ENCODE assay signal across 10 cellular contexts in genomic region chr9:87667164-87667738, GRCh38. TPM values are rescaled to one million over a fixed set of nuclear protein-coding genes. Genes with fewer than 3 reads are reported as not detected.
A peak's percentile ranks its signal among the peaks of the same experiment; 100 is the strongest.
DNase-seq lines count a peak whose midpoint lies in the region; ATAC-seq and TF ChIP-seq lines count a peak whose summit lies in the region.
"Had no signal": no experiment of that assay in that cellular context is flagged by ENCODE, and none has a peak within 500 bp of the region (broad histone marks: within the 10 kb centered on the region; RNA-seq: fewer than 3 reads in every experiment).

No MANE protein-coding gene starts in this region.

- no peak overlapping the region for H4K91ac ChIP-seq in mesenchymal stem cell (ENCODE audit: low read length)

- H3K36me3 ChIP-seq in BE2C (peaks cover 3% of the 10 kb centered on the region), SJCRH30 (peaks cover 31% of the 10 kb centered on the region), iPS DF 6.9 (ENCODE audit: control insufficient read depth, insufficient read depth, low read length) (peaks cover 18% of the 10 kb centered on the region; the same call in 1 of the 2 replicates), mesenchymal stem cell (ENCODE audit: control insufficient read depth in 1 of 2, insufficient read depth in 2 of 2, low read depth in 1 of 2, low read length in 2 of 2) (peaks cover 2 to 65% of the 10 kb centered on the region in 2 experiments)

- H2BK15ac ChIP-seq in mesenchymal stem cell (ENCODE audit: low read depth, poor library complexity, severe bottlenecking): no peak overlapping the region

- H2AFZ ChIP-seq in mesenchymal stem cell (ENCODE audit: low read depth, low read length): no peak overlapping the region

- H3K9me3 Mint-ChIP-seq in activated naive CD8-positive, alpha-beta T cell treated with anti-CD3 and anti-CD28 coated beads for 36 hours: peaks cover 6% of the 10 kb centered on the region
- H3K9me3 Mint-ChIP-seq: stimulated activated naive CD8-positive, alpha-beta T cell treated with anti-CD3 and anti-CD28 coated beads, Interleukin-15, Interleukin-2, amounts not matched to agents 100 ng/mL and 50 ng/mL, for 24 hours had no signal

- H3K4me2 ChIP-seq in mesenchymal stem cell (ENCODE audit: low read length, poor library complexity, severe bottlenecking): no peak overlapping the region

- H3K9ac ChIP-seq in mesenchymal stem cell (ENCODE audit: low read length): no peak overlapping the region

- peaks cover 6% of the 10 kb centered on the region for H3K27me3 Mint-ChIP-seq in activated naive CD8-positive, alpha-beta T cell treated with anti-CD3 and anti-CD28 coated beads for 36 hours

- no CpG with 5 or more reads among the region's 3 CpGs for WGBS in iPS DF 6.9 (ENCODE audit: insufficient coverage, insufficient read length)
- 95% methylated on average over 2 of the region's 3 CpGs for WGBS in mesenchymal stem cell

- no peaks in the 10 kb centered on the region for H3K4me1 Mint-ChIP-seq in activated naive CD8-positive, alpha-beta T cell treated with anti-CD3 and anti-CD28 coated beads for 36 hours

- no peak overlapping the region for H3K27ac ChIP-seq in SJCRH30
- H3K27ac ChIP-seq in iPS DF 6.9 (ENCODE audit: low read length): no peak overlapping the region
- no peak overlapping the region for H3K27ac ChIP-seq in mesenchymal stem cell (ENCODE audit: low read length, poor library complexity, severe bottlenecking)

- H2BK120ac ChIP-seq in mesenchymal stem cell (ENCODE audit: low read depth, low read length): no peak overlapping the region

- H3K27ac Mint-ChIP-seq in activated naive CD8-positive, alpha-beta T cell treated with anti-CD3 and anti-CD28 coated beads for 36 hours: no peak overlapping the region
- H3K27ac Mint-ChIP-seq: stimulated activated naive CD8-positive, alpha-beta T cell treated with anti-CD3 and anti-CD28 coated beads, Interleukin-15, Interleukin-2, amounts not matched to agents 100 ng/mL and 50 ng/mL, for 24 hours had no signal

- H3K79me1 ChIP-seq in mesenchymal stem cell (replicated peaks; ENCODE audit: low read length, poor library complexity, severe bottlenecking): peaks cover 32% of the 10 kb centered on the region

- H3K9me3 ChIP-seq in BE2C (no peaks in the 10 kb centered on the region), SJCRH30 (replicated peaks) (no peaks in the 10 kb centered on the region), iPS DF 6.9 (ENCODE audit: control insufficient read depth, insufficient read depth, low read length) (peaks cover 2% of the 10 kb centered on the region), mesenchymal stem cell (ENCODE audit: control insufficient read depth, low read length) (peaks cover 8% of the 10 kb centered on the region)

- H2BK5ac ChIP-seq in mesenchymal stem cell (ENCODE audit: low read depth, low read length, poor library complexity, severe bottlenecking): no peak overlapping the region

- H3K14ac ChIP-seq in mesenchymal stem cell (ENCODE audit: low read length in 2 of 2): no peak overlapping the region

- no peak overlapping the region for H2BK12ac ChIP-seq in mesenchymal stem cell (ENCODE audit: low read length in 2 of 2)

- no peak overlapping the region for H2AK5ac ChIP-seq in mesenchymal stem cell (ENCODE audit: low read length, severe bottlenecking)

- in situ Hi-C loops in GM13976 (cut with MboI; ENCODE audit: low sequenced_read_pairs, unreplicated experiment): loop anchor here (25.0 kb wide), 1 partner anchor 330 kb away; no protein-coding TSS in a partner anchor

- ATAC-seq in GM21576 (IDR thresholded peaks at IDR 0.05; ENCODE audit: unreplicated experiment) (no peak), GM21717 (IDR thresholded peaks at IDR 0.05; ENCODE audit: unreplicated experiment) (no peak)

- no peak overlapping the region for H3K4me3 Mint-ChIP-seq in activated naive CD8-positive, alpha-beta T cell treated with anti-CD3 and anti-CD28 coated beads for 36 hours
- H3K4me3 Mint-ChIP-seq: stimulated activated naive CD8-positive, alpha-beta T cell treated with anti-CD3 and anti-CD28 coated beads, Interleukin-15, Interleukin-2, amounts not matched to agents 100 ng/mL and 50 ng/mL, for 24 hours had no signal

- H3K36me3 Mint-ChIP-seq in activated naive CD8-positive, alpha-beta T cell treated with anti-CD3 and anti-CD28 coated beads for 36 hours: no peaks in the 10 kb centered on the region

- no peak overlapping the region for H3K23ac ChIP-seq in mesenchymal stem cell (ENCODE audit: low read length in 2 of 2)

- no peaks in the 10 kb centered on the region; the same call in 1 of the 2 replicates for H3K4me1 ChIP-seq in BE2C
- peaks cover 3% of the 10 kb centered on the region; the same call in 1 of the 2 replicates for H3K4me1 ChIP-seq in SJCRH30
- H3K4me1 ChIP-seq in iPS DF 6.9 (ENCODE audit: control insufficient read depth, insufficient read depth, low read length): no peaks in the 10 kb centered on the region; the same call in 1 of the 2 replicates
- peaks cover 11% of the 10 kb centered on the region for H3K4me1 ChIP-seq in mesenchymal stem cell (ENCODE audit: control insufficient read depth, insufficient read depth, low read depth, low read length)

- H3K4ac ChIP-seq in mesenchymal stem cell (ENCODE audit: low read depth in 1 of 2, low read length in 2 of 2): no peak overlapping the region

- TF ChIP-seq CTCF in BE2C (IDR thresholded peaks at IDR 0.05; ENCODE audit: low read depth, low read length): peak; percentile 62
- peak; percentile 6 for TF ChIP-seq CTCF in GM13976 (IDR thresholded peaks at IDR 0.05; ENCODE audit: borderline replicate concordance, control extremely low read depth, extremely low read depth, insufficient read depth, missing control alignments)

- H3K4me3 ChIP-seq in BE2C (ENCODE audit: low read depth, low read length) (no peak overlapping the region), SJCRH30 (no peak overlapping the region), iPS DF 6.9 (ENCODE audit: low read length) (no peak overlapping the region), mesenchymal stem cell (ENCODE audit: insufficient read depth in 1 of 2, low read depth in 1 of 2, low read length in 2 of 2) (no peak overlapping the region)

- no peak overlapping the region for H4K8ac ChIP-seq in mesenchymal stem cell (ENCODE audit: low read length)

- H3K27me3 ChIP-seq in BE2C: no peaks in the 10 kb centered on the region
- H3K27me3 ChIP-seq in SJCRH30: no peaks in the 10 kb centered on the region
- no peaks in the 10 kb centered on the region for H3K27me3 ChIP-seq in iPS DF 6.9 (ENCODE audit: control insufficient read depth, insufficient read depth, low read length)
- peaks cover 0 to 6% of the 10 kb centered on the region in 2 experiments for H3K27me3 ChIP-seq in mesenchymal stem cell (ENCODE audit: control insufficient read depth in 1 of 2, insufficient read depth in 1 of 2, low read length in 2 of 2)

- DNase-seq in BE2C: no peak
- no peak for DNase-seq in GM13976 (ENCODE audit: low spot score)
- DNase-seq in SJCRH30: peak; percentile 66 to 84
- DNase-seq in iPS DF 6.9 (ENCODE audit: low read depth, low spot score): peak; percentile 47
- no peak for DNase-seq in activated naive CD8-positive, alpha-beta T cell treated with anti-CD3 and anti-CD28 coated beads for 36 hours
- no peak for DNase-seq in mesenchymal stem cell
- DNase-seq: activated CD4-positive, alpha-beta T cell treated with anti-CD3 and anti-CD28 coated beads, Interleukin-2, amount 50 U/mL, for 4 hours had no signal

- no peak overlapping the region for H3K18ac ChIP-seq in mesenchymal stem cell (ENCODE audit: low read depth in 1 of 2, low read length in 2 of 2)

RNA-seq across cellular contexts. Expression of gene CTSL, which starts 58.7 kb away (rescaled TPM):
- 42.7 TPM for polyA plus RNA-seq in BE2C (2012; ENCODE audit: insufficient read depth, insufficient read length, low read depth)
- total RNA-seq in SJCRH30 (2014; rRNA removed; shearing (Covaris generic)): 31.1 and 32.2 TPM in 2 replicates
- total RNA-seq in activated naive CD8-positive, alpha-beta T cell treated with anti-CD3 and anti-CD28 coated beads for 36 hours: 1 to 10 TPM; 1.4 to 1.5 TPM
- 288 TPM for polyA plus RNA-seq in mesenchymal stem cell (2013, experiment 1 of 2)
- polyA plus RNA-seq in mesenchymal stem cell (2013, experiment 2 of 2): 307 TPM

Comparison
In these comparisons a context has a peak if more than half of its experiments do, and no peak if none do; other contexts are left out.
1. DNase-seq: peak in SJCRH30 (2 of 2) and iPS DF 6.9 (single experiment); none in BE2C (single experiment), GM13976 (single experiment), activated naive CD8-positive, alpha-beta T cell treated with anti-CD3 and anti-CD28 coated beads for 36 hours (single experiment) and mesenchymal stem cell (single experiment).
2. RNA of gene CTSL, which starts 58.7 kb away (total RNA-seq): 31.1 to 32.2 TPM in SJCRH30; 1.4 to 1.5 TPM in activated naive CD8-positive, alpha-beta T cell treated with anti-CD3 and anti-CD28 coated beads for 36 hours; every median in the first group is over 10 times any median in the second.